8 cellular contexts compared by ENCODE assay signal in the genomic region with DNA sequence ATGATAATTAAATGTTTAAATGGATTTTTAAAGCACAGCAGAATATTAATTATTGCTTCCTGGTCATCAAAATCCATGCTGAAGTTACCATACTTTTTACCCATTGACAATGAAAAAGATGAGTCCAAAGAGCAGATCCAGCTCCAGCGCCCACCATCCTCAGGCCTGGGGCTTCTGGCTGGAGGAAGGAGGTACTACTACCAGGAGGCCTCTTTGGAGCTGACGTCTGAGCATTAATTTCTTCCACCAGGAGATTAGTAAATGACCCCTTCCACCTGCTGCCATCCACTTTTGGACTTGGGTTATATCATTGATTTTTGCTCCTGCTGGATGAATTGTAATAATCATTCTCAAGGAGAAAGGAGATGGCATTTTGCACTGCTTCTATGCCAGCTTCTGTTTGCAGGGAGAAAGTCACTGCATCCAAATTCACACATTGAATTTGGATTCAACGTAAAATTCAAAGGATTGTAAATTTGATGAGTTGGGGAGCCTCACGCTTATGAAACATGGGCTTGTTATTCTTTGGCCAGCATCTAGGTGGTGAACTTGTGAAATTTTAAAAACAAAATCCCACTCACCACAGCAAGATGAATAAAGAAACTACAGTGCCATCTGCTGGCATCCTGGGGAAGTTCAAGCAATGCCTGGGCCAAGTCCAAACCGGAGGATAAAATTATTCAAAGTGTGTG.
DNase-seq lines count a peak whose midpoint lies in the region; ATAC-seq, FAIRE-seq and TF ChIP-seq lines count a peak whose summit lies in the region.

No MANE protein-coding gene starts in this region.

- peak; percentile 52 for FAIRE-seq in HTR-8/SVneo (lab: Jason Lieb, UNC)
- FAIRE-seq in urothelium cell line (lab: Jason Lieb, UNC), result no peak

- H3K9me3 Mint-ChIP-seq in activated T-helper 17 cell treated with anti-CD3 and anti-CD28 coated beads, Interleukin-2, amount 50 U/mL, for 72 hours, result no peaks in the 10 kb centered on the region

- H3K79me2 ChIP-seq in OCI-LY7 (ENCODE audit: insufficient read depth, low read depth, low read length), result no peaks in the 10 kb centered on the region

- H3K4me3 ChIP-seq in OCI-LY7 (ENCODE audit: low read depth, low read length, poor library complexity, severe bottlenecking), result no peak overlapping the region
- no peak overlapping the region for H3K4me3 ChIP-seq in ovary

- H3K27ac ChIP-seq in OCI-LY7 (ENCODE audit: low read depth, low read length, poor library complexity, severe bottlenecking) (no peak overlapping the region), ovary (no peak overlapping the region)

- no peak overlapping the region for H3K27ac Mint-ChIP-seq in activated T-helper 17 cell treated with anti-CD3 and anti-CD28 coated beads, Interleukin-2, amount 50 U/mL, for 72 hours

- no peaks in the 10 kb centered on the region for H3K36me3 Mint-ChIP-seq in activated T-helper 17 cell treated with anti-CD3 and anti-CD28 coated beads, Interleukin-2, amount 50 U/mL, for 72 hours (ENCODE audit: low read depth)

- H2AFZ ChIP-seq in OCI-LY7 (ENCODE audit: low read length), result no peak overlapping the region

- no peak overlapping the region for H3K4me3 Mint-ChIP-seq in activated T-helper 17 cell treated with anti-CD3 and anti-CD28 coated beads, Interleukin-2, amount 50 U/mL, for 72 hours

- no peak overlapping the region for H3K4me2 ChIP-seq in OCI-LY7 (ENCODE audit: low read length)

- H3K9me2 ChIP-seq in OCI-LY7 (ENCODE audit: insufficient read depth, low read length), result no peaks in the 10 kb centered on the region

- no TSS peak for BruUV-seq in OCI-LY7 (replicated peaks; lab: Mats Ljungman, UMichigan)

- peak; percentile 45 for ATAC-seq in activated T-helper 17 cell treated with anti-CD3 and anti-CD28 coated beads, Interleukin-2, amount 50 U/mL, for 72 hours (replicated peaks)

- peaks cover 18% of the 10 kb centered on the region for H3K27me3 Mint-ChIP-seq in activated T-helper 17 cell treated with anti-CD3 and anti-CD28 coated beads, Interleukin-2, amount 50 U/mL, for 72 hours

- TF ChIP-seq CTCF in GM20000 (IDR thresholded peaks at IDR 0.05; ENCODE audit: extremely low read depth, missing control alignments), result peak; percentile 82
- peak; percentile 99 for TF ChIP-seq CTCF in OCI-LY7 (conservative IDR thresholded peaks at IDR 0.05; ENCODE audit: low read length)
- TF ChIP-seq CTCF in ovary (IDR thresholded peaks at IDR 0.05), result peak; percentile 53 to 92 (median 80)

- no peaks in the 10 kb centered on the region for H4K20me1 ChIP-seq in OCI-LY7 (ENCODE audit: insufficient read depth, low read length)

- TF ChIP-seq EP300 in ovary (IDR thresholded peaks at IDR 0.05), result no peak

- CTCF ChIA-PET in OCI-LY7 (lab: Charles Lee; ENCODE audit: unreplicated experiment), result no interaction called here

- no peaks in the 10 kb centered on the region for H3K4me1 ChIP-seq in OCI-LY7 (ENCODE audit: insufficient read depth, low read length, poor library complexity, severe bottlenecking)
- H3K4me1 ChIP-seq in ovary (ENCODE audit: insufficient read depth), result peaks cover 4% of the 10 kb centered on the region

- no peak for TF ChIP-seq POLR2A in ovary (IDR thresholded peaks at IDR 0.05)

- intact Hi-C loops in OCI-LY7 (cut with micrococcal nuclease; ENCODE audit: unreplicated experiment) (loop anchor here (2.0 to 10.0 kb wide), 3 partner anchors 56 to 320 kb away; no protein-coding TSS in a partner anchor), ovary (cut with DNase I) (loop anchor here (5.0 to 10.0 kb wide), 5 partner anchors 220 to 957 kb away; a partner anchor contains a TSS)

- no peaks in the 10 kb centered on the region for H3K4me1 Mint-ChIP-seq in activated T-helper 17 cell treated with anti-CD3 and anti-CD28 coated beads, Interleukin-2, amount 50 U/mL, for 72 hours

- no peaks in the 10 kb centered on the region for H3K27me3 ChIP-seq in ovary

- WGBS in ovary, 3 donors, result 35 to 36% (median 35%) methylated on average over 5 of the region's 5 CpGs

- no peaks in the 10 kb centered on the region for H3K9me3 ChIP-seq in OCI-LY7 (ENCODE audit: low read length)
- H3K9me3 ChIP-seq in ovary, result no peaks in the 10 kb centered on the region

- DNase-seq in DMS 273 (lab: John Stamatoyannopoulos, UW; ENCODE audit: unreplicated experiment) (peak; percentile 83), GM20000 (ENCODE audit: low spot score) (peak; percentile 67), HTR-8/SVneo (ENCODE audit: insufficient read length, low spot score) (peak; percentile 41), OCI-LY7 (ENCODE audit: low spot score) (peak; percentile 63), foreskin melanocyte (peak; percentile 48), ovary (peak; percentile 51 to 80 (median 79)), urothelium cell line (ENCODE audit: low spot score) (peak; percentile 67)

- H3K36me3 ChIP-seq in OCI-LY7 (ENCODE audit: insufficient read depth, low read length) (no peaks in the 10 kb centered on the region), ovary (no peaks in the 10 kb centered on the region)

- POLR2A ChIA-PET in OCI-LY7 (lab: Charles Lee), result no interaction called here
